ENCODE assay signal across 19 cellular contexts in the genomic region with DNA sequence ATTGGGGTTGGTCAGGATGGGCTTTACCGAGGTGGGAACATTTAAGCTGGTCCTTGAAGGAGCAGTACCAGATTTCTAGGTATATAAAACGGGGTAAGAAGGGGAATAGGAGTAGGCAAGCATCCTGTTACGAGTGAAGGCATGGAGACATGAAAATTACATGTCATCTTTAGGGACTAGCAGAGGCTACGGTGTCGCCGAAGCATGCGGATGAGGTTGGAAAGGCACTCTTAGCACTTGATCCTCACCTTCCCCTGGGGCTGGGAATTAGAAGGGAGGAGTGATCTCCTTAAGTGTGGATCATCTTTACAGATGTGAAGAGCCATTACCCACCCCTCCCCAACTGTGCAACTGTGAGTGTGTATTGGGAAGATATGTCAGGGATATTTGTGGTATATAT.
"Had no signal": no experiment of that assay in that cellular context is flagged by ENCODE, and none has a peak within 500 bp of the region (broad histone marks: within the 10 kb centered on the region; RNA-seq: fewer than 3 reads in every experiment).

No MANE protein-coding gene starts in this region.

- ATAC-seq: activated T-cell treated with anti-CD3 and anti-CD28 coated beads, Interleukin-2, amount 50 U/mL, for 72 hours; foreskin keratinocyte; naive thymus-derived CD4-positive, alpha-beta T cell; right lobe of liver; T-helper 17 cell; WTC11 had no signal

- H3K9me3 ChIP-seq: esophagus muscularis mucosa, right lobe of liver, thoracic aorta, uterus had no signal

- H3K36me3 ChIP-seq: neural progenitor cell, uterus had no signal

- DNase-seq: activated naive CD4-positive, alpha-beta T cell; activated T-cell treated with anti-CD3 and anti-CD28 coated beads for 4 hours; activated T-cell treated with anti-CD3 and anti-CD28 coated beads, Interleukin-2, amount 50 U/mL, for 72 hours; anterior cingulate cortex; dermis blood vessel endothelial cell; effector CD4-positive, alpha-beta T cell; foreskin keratinocyte; midbrain; naive thymus-derived CD4-positive, alpha-beta T cell; occipital lobe; posterior cingulate gyrus; right lobe of liver; stimulated activated CD4-positive, alpha-beta T cell treated with anti-CD3 and anti-CD28 coated beads, Interleukin-2, amount 100 ng/mL, for 48 hours; T-helper 17 cell; uterus had no signal

- H3K27me3 ChIP-seq: esophagus muscularis mucosa, foreskin keratinocyte, neural progenitor cell, right lobe of liver, uterus had no signal

- H3K4me2 ChIP-seq: neural progenitor cell had no signal

- H3K9ac ChIP-seq: neural progenitor cell had no signal

- H2AFZ ChIP-seq: neural progenitor cell had no signal

- H3K27ac ChIP-seq: esophagus muscularis mucosa, foreskin keratinocyte, neural progenitor cell, right lobe of liver, thoracic aorta, uterus had no signal

- H3K4me3 ChIP-seq: esophagus muscularis mucosa, neural progenitor cell, right lobe of liver, thoracic aorta, uterus had no signal

- H3K4me1 ChIP-seq: foreskin keratinocyte, neural progenitor cell, uterus had no signal
